1 cellular context compared by ENCODE assay signal in genomic region chr2:231706731-231707624, GRCh38.
TF ChIP-seq lines count a peak whose summit lies in the region.

No MANE protein-coding gene starts in this region.

TF ChIP-seq in HepG2, 621 proteins besides CTCF, POLR2A, EP300 and RAD21 (continued from another document and continues in another):
- TF ChIP-seq ZSCAN12 (CRISPR knock-in tag; IDR thresholded peaks at IDR 0.05): 0 out of 2 replicates have a peak, but pooled peaks have one; percentile 48
- TF ChIP-seq, protein P1, sequence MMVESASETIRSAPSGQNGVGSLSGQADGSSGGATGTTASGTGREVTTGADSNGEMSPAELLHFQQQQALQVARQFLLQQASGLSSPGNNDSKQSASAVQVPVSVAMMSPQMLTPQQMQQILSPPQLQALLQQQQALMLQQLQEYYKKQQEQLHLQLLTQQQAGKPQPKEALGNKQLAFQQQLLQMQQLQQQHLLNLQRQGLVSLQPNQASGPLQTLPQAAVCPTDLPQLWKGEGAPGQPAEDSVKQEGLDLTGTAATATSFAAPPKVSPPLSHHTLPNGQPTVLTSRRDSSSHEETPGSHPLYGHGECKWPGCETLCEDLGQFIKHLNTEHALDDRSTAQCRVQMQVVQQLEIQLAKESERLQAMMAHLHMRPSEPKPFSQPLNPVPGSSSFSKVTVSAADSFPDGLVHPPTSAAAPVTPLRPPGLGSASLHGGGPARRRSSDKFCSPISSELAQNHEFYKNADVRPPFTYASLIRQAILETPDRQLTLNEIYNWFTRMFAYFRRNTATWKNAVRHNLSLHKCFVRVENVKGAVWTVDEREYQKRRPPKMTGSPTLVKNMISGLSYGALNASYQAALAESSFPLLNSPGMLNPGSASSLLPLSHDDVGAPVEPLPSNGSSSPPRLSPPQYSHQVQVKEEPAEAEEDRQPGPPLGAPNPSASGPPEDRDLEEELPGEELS (CRISPR knock-in tag; IDR thresholded peaks at IDR 0.05): peak; percentile 37
- TF ChIP-seq, protein P2, sequence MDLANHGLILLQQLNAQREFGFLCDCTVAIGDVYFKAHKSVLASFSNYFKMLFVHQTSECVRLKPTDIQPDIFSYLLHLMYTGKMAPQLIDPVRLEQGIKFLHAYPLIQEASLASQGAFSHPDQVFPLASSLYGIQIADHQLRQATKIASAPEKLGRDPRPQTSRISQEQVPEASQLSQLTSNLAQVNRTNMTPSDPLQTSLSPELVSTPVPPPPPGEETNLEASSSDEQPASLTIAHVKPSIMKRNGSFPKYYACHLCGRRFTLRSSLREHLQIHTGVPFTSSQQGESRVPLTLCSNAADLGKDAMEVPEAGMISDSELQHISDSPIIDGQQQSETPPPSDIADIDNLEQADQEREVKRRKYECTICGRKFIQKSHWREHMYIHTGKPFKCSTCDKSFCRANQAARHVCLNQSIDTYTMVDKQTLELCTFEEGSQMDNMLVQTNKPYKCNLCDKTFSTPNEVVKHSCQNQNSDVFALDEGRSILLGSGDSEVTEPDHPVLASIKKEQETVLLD (CRISPR knock-in tag; IDR thresholded peaks at IDR 0.05; ENCODE audit: low read depth): peak; percentile 57; the same call in 1 of the 2 replicates
- peak; percentile 48; the same call in 1 of the 2 replicates for TF ChIP-seq ZSCAN21 (CRISPR knock-in tag; IDR thresholded peaks at IDR 0.05; ENCODE audit: borderline replicate concordance)
- TF ChIP-seq DNMT1 (CRISPR knock-in tag; IDR thresholded peaks at IDR 0.05): no peak
- TF ChIP-seq ZNF747 (CRISPR knock-in tag; IDR thresholded peaks at IDR 0.05; ENCODE audit: borderline replicate concordance): no peak
- no peak; the same call in 1 of the 2 replicates for TF ChIP-seq ZNF451 (CRISPR knock-in tag; IDR thresholded peaks at IDR 0.05)
- TF ChIP-seq, protein P3, sequence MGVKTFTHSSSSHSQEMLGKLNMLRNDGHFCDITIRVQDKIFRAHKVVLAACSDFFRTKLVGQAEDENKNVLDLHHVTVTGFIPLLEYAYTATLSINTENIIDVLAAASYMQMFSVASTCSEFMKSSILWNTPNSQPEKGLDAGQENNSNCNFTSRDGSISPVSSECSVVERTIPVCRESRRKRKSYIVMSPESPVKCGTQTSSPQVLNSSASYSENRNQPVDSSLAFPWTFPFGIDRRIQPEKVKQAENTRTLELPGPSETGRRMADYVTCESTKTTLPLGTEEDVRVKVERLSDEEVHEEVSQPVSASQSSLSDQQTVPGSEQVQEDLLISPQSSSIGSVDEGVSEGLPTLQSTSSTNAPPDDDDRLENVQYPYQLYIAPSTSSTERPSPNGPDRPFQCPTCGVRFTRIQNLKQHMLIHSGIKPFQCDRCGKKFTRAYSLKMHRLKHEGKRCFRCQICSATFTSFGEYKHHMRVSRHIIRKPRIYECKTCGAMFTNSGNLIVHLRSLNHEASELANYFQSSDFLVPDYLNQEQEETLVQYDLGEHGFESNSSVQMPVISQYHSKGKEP (CRISPR knock-in tag; IDR thresholded peaks at IDR 0.05): 0 out of 2 replicates have a peak, but pooled peaks have one; percentile 13
- TF ChIP-seq ZNF720 (CRISPR knock-in tag; IDR thresholded peaks at IDR 0.05): no peak
- TF ChIP-seq ELK4 (CRISPR knock-in tag; IDR thresholded peaks at IDR 0.05; ENCODE audit: borderline replicate concordance): no peak
- no peak; the same call in 1 of the 2 replicates for TF ChIP-seq ZNF652 (CRISPR knock-in tag; IDR thresholded peaks at IDR 0.05; ENCODE audit: borderline replicate concordance, low read depth)
- TF ChIP-seq MYC (CRISPR knock-in tag; IDR thresholded peaks at IDR 0.05; ENCODE audit: borderline replicate concordance): peak; percentile 83
- no peak for TF ChIP-seq PRDM4 (CRISPR knock-in tag; IDR thresholded peaks at IDR 0.05; ENCODE audit: borderline replicate concordance)
- peak; percentile 75 for TF ChIP-seq ZNF644 (CRISPR knock-in tag; IDR thresholded peaks at IDR 0.05; ENCODE audit: low read depth)
- TF ChIP-seq ZMYM4 (CRISPR knock-in tag; IDR thresholded peaks at IDR 0.05): peak; percentile 84; the same call in 1 of the 2 replicates
- 0 out of 2 replicates have a peak, but pooled peaks have one; percentile 12 for TF ChIP-seq JUND (CRISPR knock-in tag; IDR thresholded peaks at IDR 0.05)
- no peak for TF ChIP-seq ZNF569 (CRISPR knock-in tag; IDR thresholded peaks at IDR 0.05; ENCODE audit: borderline replicate concordance)
- no peak for TF ChIP-seq ZFP62 (CRISPR knock-in tag; IDR thresholded peaks at IDR 0.05)
- TF ChIP-seq POLR2G (IDR thresholded peaks at IDR 0.05; ENCODE audit: low read depth, low read length): peak; percentile 50
- TF ChIP-seq RARA (CRISPR knock-in tag; IDR thresholded peaks at IDR 0.05): peak; percentile 55; the same call in 1 of the 2 replicates
- TF ChIP-seq TFE3 (CRISPR knock-in tag; IDR thresholded peaks at IDR 0.05): peak; percentile 35
- no peak for TF ChIP-seq SETDB1 (CRISPR knock-in tag; IDR thresholded peaks at IDR 0.05; ENCODE audit: borderline replicate concordance)
- TF ChIP-seq ZBTB20 (CRISPR knock-in tag; IDR thresholded peaks at IDR 0.05; ENCODE audit: borderline replicate concordance, low read depth): peak; percentile 64; the same call in 1 of the 2 replicates
- peak; percentile 4; the same call in 1 of the 2 replicates for TF ChIP-seq HNF4A (CRISPR knock-in tag; IDR thresholded peaks at IDR 0.05)
- peak; percentile 58; the same call in 1 of the 2 replicates for TF ChIP-seq FOXK1 (CRISPR knock-in tag; IDR thresholded peaks at IDR 0.05; ENCODE audit: borderline replicate concordance, low read depth)
- TF ChIP-seq ATRX (CRISPR knock-in tag; IDR thresholded peaks at IDR 0.05; ENCODE audit: borderline replicate concordance): no peak
- 0 out of 2 replicates have a peak, but pooled peaks have one; percentile 29 for TF ChIP-seq NFKBIZ (CRISPR knock-in tag; IDR thresholded peaks at IDR 0.05)
- TF ChIP-seq NCOA1 (CRISPR knock-in tag; IDR thresholded peaks at IDR 0.05): peak; percentile 98; the same call in 1 of the 2 replicates
- TF ChIP-seq, protein P4, sequence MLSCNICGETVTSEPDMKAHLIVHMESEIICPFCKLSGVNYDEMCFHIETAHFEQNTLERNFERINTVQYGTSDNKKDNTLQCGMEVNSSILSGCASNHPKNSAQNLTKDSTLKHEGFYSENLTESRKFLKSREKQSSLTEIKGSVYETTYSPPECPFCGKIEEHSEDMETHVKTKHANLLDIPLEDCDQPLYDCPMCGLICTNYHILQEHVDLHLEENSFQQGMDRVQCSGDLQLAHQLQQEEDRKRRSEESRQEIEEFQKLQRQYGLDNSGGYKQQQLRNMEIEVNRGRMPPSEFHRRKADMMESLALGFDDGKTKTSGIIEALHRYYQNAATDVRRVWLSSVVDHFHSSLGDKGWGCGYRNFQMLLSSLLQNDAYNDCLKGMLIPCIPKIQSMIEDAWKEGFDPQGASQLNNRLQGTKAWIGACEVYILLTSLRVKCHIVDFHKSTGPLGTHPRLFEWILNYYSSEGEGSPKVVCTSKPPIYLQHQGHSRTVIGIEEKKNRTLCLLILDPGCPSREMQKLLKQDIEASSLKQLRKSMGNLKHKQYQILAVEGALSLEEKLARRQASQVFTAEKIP (CRISPR knock-in tag; IDR thresholded peaks at IDR 0.05; ENCODE audit: borderline replicate concordance): no peak
- peak; percentile 95 for TF ChIP-seq ZNF280D (CRISPR knock-in tag; IDR thresholded peaks at IDR 0.05)
